In genomic region chrY:18958846-18959245, GRCh38 we compare ENCODE assay signal across 21 cellular contexts.
"Had no signal": no experiment of that assay in that cellular context is flagged by ENCODE, and none has a peak within 500 bp of the region (broad histone marks: within the 10 kb centered on the region; RNA-seq: fewer than 3 reads in every experiment).

No MANE protein-coding gene starts in this region.

- DNase-seq: cortex of kidney; dorsolateral prefrontal cortex; effector CD4-positive, alpha-beta T cell; hypothalamus; immature natural killer cell; islet precursor cell; natural killer cell; occipital lobe; ovary; posterior cingulate gyrus; psoas muscle; right cardiac atrium; sigmoid colon; stimulated activated CD4-positive, alpha-beta T cell treated with anti-CD3 and anti-CD28 coated beads, Interleukin-2, amount 100 ng/mL, for 24 hours; stimulated activated CD4-positive, alpha-beta T cell treated with anti-CD3 and anti-CD28 coated beads, Interleukin-4, amount 100 ng/mL, for 24 hours; stimulated activated naive CD8-positive, alpha-beta T cell treated with anti-CD3 and anti-CD28 coated beads, Interleukin-15, Interleukin-2, amounts not matched to agents 100 U/mL and 50 U/mL, for 24 hours; substantia nigra; testis; tibial artery; upper lobe of left lung had no signal

- H3K27ac ChIP-seq: dorsolateral prefrontal cortex, epithelial cell of prostate, ovary, psoas muscle, sigmoid colon, testis, tibial artery, upper lobe of left lung had no signal

- H3K9me3 ChIP-seq: ovary, psoas muscle, sigmoid colon, testis, tibial artery, upper lobe of left lung had no signal

- H3K4me3 ChIP-seq: dorsolateral prefrontal cortex, ovary, psoas muscle, sigmoid colon, testis, tibial artery, upper lobe of left lung had no signal

- H3K4me1 ChIP-seq: psoas muscle, sigmoid colon, testis, tibial artery, upper lobe of left lung had no signal

- H3K36me3 ChIP-seq: ovary, sigmoid colon, tibial artery, upper lobe of left lung had no signal

- H3K27me3 ChIP-seq: dorsolateral prefrontal cortex, ovary, sigmoid colon, testis, tibial artery, upper lobe of left lung had no signal
